Comparison of ENCODE assay signal across 8 cellular contexts in genomic region chrX:153971124-153971631, GRCh38. TPM values are rescaled to one million over a fixed set of nuclear protein-coding genes. Genes with fewer than 3 reads are reported as not detected.
DNase-seq lines count a peak whose midpoint lies in the region; ATAC-seq, FAIRE-seq and TF ChIP-seq lines count a peak whose summit lies in the region.

No MANE protein-coding gene starts in this region.

- intact Hi-C loops in kidney (cut with DNase I), result no loop called here

- no peaks in the 10 kb centered on the region for H3K9me3 ChIP-seq in kidney (ENCODE audit: control insufficient read depth in 1 of 2, low read length in 2 of 2)

- peak overlapping the region; percentile 83 to 88 for H3K4me3 ChIP-seq in kidney (ENCODE audit: low read length in 2 of 2)

- H3K27ac ChIP-seq in 22Rv1, result peak overlapping the region; percentile 97
- H3K27ac ChIP-seq in kidney (ENCODE audit: low read depth in 2 of 2, low read length in 2 of 2), result peak overlapping the region; percentile 99 to 100

- no peaks in the 10 kb centered on the region for H3K36me3 ChIP-seq in kidney (ENCODE audit: control insufficient read depth in 1 of 2, insufficient read depth in 2 of 2, low read length in 2 of 2)

- TF ChIP-seq CTCF in 22Rv1 (IDR thresholded peaks at IDR 0.05) (no peak), kidney (IDR thresholded peaks at IDR 0.05; ENCODE audit: borderline replicate concordance, extremely low read depth, insufficient read depth) (no peak)

- H3K9ac ChIP-seq in kidney (ENCODE audit: low read length in 2 of 2), result peak overlapping the region; percentile 98

- peak; percentile 73 for FAIRE-seq in kidney (lab: Jason Lieb, UNC)

- peaks cover 24 to 43% of the 10 kb centered on the region in 2 donors for H3K4me1 ChIP-seq in kidney (ENCODE audit: control insufficient read depth in 1 of 2, insufficient read depth in 1 of 2, low read depth in 1 of 2, low read length in 2 of 2)

- DNase-seq in NCI-H2171 treated with DMSO at 0.1 percent for 48 hours (lab: John Stamatoyannopoulos, UW), result peak; percentile 67
- DNase-seq in activated CD4-positive, CD25-positive, alpha-beta regulatory T cell treated with anti-CD3 and anti-CD28 coated beads, Interleukin-2, amount 50 U/mL, for 16 hours (ENCODE audit: low read depth, low spot score), result peak; percentile 74
- peak; percentile 91 for DNase-seq in central memory CD4-positive, alpha-beta T cell
- DNase-seq in kidney, result peak; percentile 98
- peak; percentile 68 to 75 for DNase-seq in stimulated activated CD4-positive, alpha-beta T cell treated with anti-CD3 and anti-CD28 coated beads, Interleukin-15, amount 100 ng/mL, for 1 hour (ENCODE audit: low read depth in 1 of 2, low spot score in 1 of 2)

- ATAC-seq in GM18511 (IDR thresholded peaks at IDR 0.05; ENCODE audit: unreplicated experiment) (peak; percentile 44), HG03064 (IDR thresholded peaks at IDR 0.05; ENCODE audit: low read depth, unreplicated experiment) (peak; percentile 43)

RNA-seq across cellular contexts. Expression of gene HCFC1, which starts 0.4 kb away (rescaled TPM):
- 54.6 TPM for total RNA-seq in kidney
- 13.5 TPM for polyA plus RNA-seq in kidney (ENCODE audit: insufficient read depth, low read depth, low replicate concordance)

RNA-seq across cellular contexts. Expression of gene TMEM187, which starts 1.4 kb away (rescaled TPM):
- 9.6 TPM for total RNA-seq in kidney
- polyA plus RNA-seq in kidney (ENCODE audit: insufficient read depth, low read depth, low replicate concordance), result 12.4 TPM

RNA-seq across cellular contexts. Expression of gene RENBP, which starts 26.7 kb away (rescaled TPM):
- 22.9 TPM for total RNA-seq in kidney
- 78.2 TPM for polyA plus RNA-seq in kidney (ENCODE audit: insufficient read depth, low read depth, low replicate concordance)

RNA-seq across cellular contexts. Expression of gene NAA10, which starts 36.3 kb away (rescaled TPM):
- 79.3 TPM for total RNA-seq in kidney
- polyA plus RNA-seq in kidney (ENCODE audit: insufficient read depth, low read depth, low replicate concordance), result 120 TPM

RNA-seq across cellular contexts. Expression of gene ARHGAP4, which starts 45.1 kb away (rescaled TPM):
- 73.0 TPM for total RNA-seq in kidney
- 38.3 TPM for polyA plus RNA-seq in kidney (ENCODE audit: insufficient read depth, low read depth, low replicate concordance)

Comparison
In these comparisons a context has a peak if more than half of its experiments do, and no peak if none do; other contexts are left out.
1. Peak in every context shown above with its lines: DNase-seq, ATAC-seq, H3K4me3 ChIP-seq and H3K27ac ChIP-seq.